1 cellular context compared by ENCODE assay signal in the genomic region with DNA sequence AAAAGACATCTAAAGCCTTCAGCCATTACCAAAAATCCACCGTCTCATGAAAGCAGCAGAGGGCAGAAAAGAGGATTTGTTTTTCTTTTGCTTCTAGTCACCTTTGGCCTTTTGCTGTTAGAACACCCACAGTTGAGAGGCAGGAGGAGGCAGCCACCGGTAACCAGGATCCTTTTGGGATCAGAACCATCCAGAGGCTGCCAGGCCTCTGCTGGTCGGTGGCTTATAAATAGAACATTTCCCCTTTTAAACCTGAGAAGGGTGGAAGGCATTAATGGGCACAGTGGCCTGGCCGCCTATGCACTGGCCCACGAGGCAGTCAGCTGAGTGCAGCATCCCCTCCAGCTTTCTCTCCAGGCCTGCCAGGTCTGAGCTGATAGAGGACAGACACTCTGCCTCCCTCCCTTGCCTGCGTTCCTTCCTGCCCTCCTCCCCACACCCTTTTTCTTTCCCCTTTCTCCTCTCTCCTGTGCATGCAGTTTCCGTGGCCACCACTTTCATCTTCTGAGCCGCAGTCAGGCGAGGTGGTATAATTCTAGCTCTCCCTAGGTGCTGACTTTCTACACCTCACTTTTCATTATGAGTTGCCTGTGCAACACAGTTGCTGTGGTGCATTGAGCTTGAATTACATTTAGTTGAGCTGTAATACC.
TF ChIP-seq lines count a peak whose summit lies in the region.

No MANE protein-coding gene starts in this region.

TF ChIP-seq in H1, 55 proteins besides CTCF, POLR2A, EP300 and RAD21 (continued from another document):
- TF ChIP-seq, protein P1, sequence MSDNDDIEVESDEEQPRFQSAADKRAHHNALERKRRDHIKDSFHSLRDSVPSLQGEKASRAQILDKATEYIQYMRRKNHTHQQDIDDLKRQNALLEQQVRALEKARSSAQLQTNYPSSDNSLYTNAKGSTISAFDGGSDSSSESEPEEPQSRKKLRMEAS (IDR thresholded peaks at IDR 0.05), result no peak
- TF ChIP-seq NRF1 (IDR thresholded peaks at IDR 0.05; ENCODE audit: low read depth, low read length), result no peak
- TF ChIP-seq GTF2F1 (IDR thresholded peaks at IDR 0.05; ENCODE audit: borderline replicate concordance, low read depth, low read length), result no peak
